Comparison of ENCODE assay signal across 25 cellular contexts in the genomic region with DNA sequence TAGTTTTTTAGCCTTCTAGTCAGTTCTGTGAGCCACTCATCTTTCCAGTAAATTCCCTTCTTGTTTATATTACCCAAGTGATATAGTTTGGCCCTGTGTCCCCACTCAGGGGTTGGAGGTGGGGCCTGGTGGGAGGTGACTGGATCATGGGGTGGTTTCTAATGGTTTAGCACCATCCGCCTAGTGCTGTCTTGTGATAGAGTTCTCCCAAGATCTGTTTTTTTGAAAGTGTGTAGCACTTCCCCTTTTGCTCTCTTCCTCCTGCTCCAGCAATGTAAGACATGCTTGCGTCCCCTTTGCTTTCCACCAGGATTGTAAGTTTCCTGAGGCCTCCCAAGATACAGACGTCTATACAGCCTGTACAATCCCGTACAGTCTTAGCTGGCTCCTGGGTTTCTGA. TPM values are rescaled to one million over a fixed set of nuclear protein-coding genes. Genes with fewer than 3 reads are reported as not detected.
DNase-seq lines count a peak whose midpoint lies in the region; ATAC-seq and TF ChIP-seq lines count a peak whose summit lies in the region.
"Had no signal": no experiment of that assay in that cellular context is flagged by ENCODE, and none has a peak within 500 bp of the region (broad histone marks: within the 10 kb centered on the region; RNA-seq: fewer than 3 reads in every experiment).

No MANE protein-coding gene starts in this region.

- no peaks in the 10 kb centered on the region for H3K9me2 ChIP-seq in OCI-LY7 (ENCODE audit: insufficient read depth, low read length)

- H3K4me3 ChIP-seq in OCI-LY7 (ENCODE audit: low read depth, low read length, poor library complexity, severe bottlenecking) (no peak overlapping the region), endodermal cell (ENCODE audit: low read length) (no peak overlapping the region), upper lobe of right lung (no peak overlapping the region)
- H3K4me3 ChIP-seq in effector memory CD4-positive, alpha-beta T cell (ENCODE audit: insufficient read depth, low read depth, low read length, poor library complexity, severe bottlenecking), result no peak overlapping the region
- H3K4me3 ChIP-seq: cardiac muscle cell, gastrocnemius medialis, prostate gland, tibial nerve had no signal

- CTCF ChIA-PET in OCI-LY7 (lab: Charles Lee; ENCODE audit: unreplicated experiment), result no interaction called here

- H3K27ac ChIP-seq in OCI-LY7 (ENCODE audit: low read depth, low read length, poor library complexity, severe bottlenecking), result no peak overlapping the region
- H3K27ac ChIP-seq in endodermal cell (ENCODE audit: low read depth, low read length), result no peak overlapping the region
- no peak overlapping the region for H3K27ac ChIP-seq in upper lobe of right lung
- H3K27ac ChIP-seq in effector memory CD4-positive, alpha-beta T cell (ENCODE audit: insufficient read depth, low read length, poor library complexity, severe bottlenecking), result no peak overlapping the region
- H3K27ac ChIP-seq: cardiac muscle cell, gastrocnemius medialis, prostate gland, tibial nerve had no signal

- H3K9ac ChIP-seq in endodermal cell (ENCODE audit: extremely low read depth, low read length, poor library complexity, severe bottlenecking), result no peak overlapping the region

- H3K4me3 Mint-ChIP-seq in endodermal cell, result no peak overlapping the region
- H3K4me3 Mint-ChIP-seq: activated CD4-positive, alpha-beta memory T cell treated with anti-CD3 and anti-CD28 coated beads for 36 hours; mesothelial cell of epicardium; T-cell; WTC11 had no signal

- POLR2A ChIA-PET in OCI-LY7 (lab: Charles Lee), result no interaction called here

- TF ChIP-seq CTCF in OCI-LY7 (conservative IDR thresholded peaks at IDR 0.05; ENCODE audit: low read length) (no peak), endodermal cell (conservative IDR thresholded peaks at IDR 0.05) (no peak), upper lobe of right lung (IDR thresholded peaks at IDR 0.05) (no peak)

- ATAC-seq in upper lobe of right lung (peak; percentile 84), HG03108 (IDR thresholded peaks at IDR 0.05; ENCODE audit: unreplicated experiment) (no peak)
- ATAC-seq: gastrocnemius medialis, Right ventricle myocardium inferior, T-cell, WTC11 had no signal

- H3K36me3 Mint-ChIP-seq in endodermal cell (ENCODE audit: low read depth), result no peaks in the 10 kb centered on the region
- H3K36me3 Mint-ChIP-seq: activated CD4-positive, alpha-beta memory T cell treated with anti-CD3 and anti-CD28 coated beads for 36 hours; mesothelial cell of epicardium; T-cell; WTC11 had no signal

- H3K9me3 ChIP-seq in OCI-LY7 (ENCODE audit: low read length), result no peaks in the 10 kb centered on the region
- no peaks in the 10 kb centered on the region for H3K9me3 ChIP-seq in endodermal cell (ENCODE audit: control insufficient read depth, low read length)
- H3K9me3 ChIP-seq in upper lobe of right lung, result no peaks in the 10 kb centered on the region
- no peaks in the 10 kb centered on the region for H3K9me3 ChIP-seq in effector memory CD4-positive, alpha-beta T cell (ENCODE audit: control insufficient read depth, low read length)
- H3K9me3 ChIP-seq: gastrocnemius medialis, prostate gland, tibial nerve had no signal

- H3K9me3 Mint-ChIP-seq in endodermal cell, result no peaks in the 10 kb centered on the region
- H3K9me3 Mint-ChIP-seq: activated CD4-positive, alpha-beta memory T cell treated with anti-CD3 and anti-CD28 coated beads for 36 hours; mesothelial cell of epicardium; T-cell; WTC11 had no signal

- H3K27me3 ChIP-seq in endodermal cell (ENCODE audit: control insufficient read depth, insufficient read depth, low read length, poor library complexity, severe bottlenecking) (no peaks in the 10 kb centered on the region), upper lobe of right lung (no peaks in the 10 kb centered on the region)
- H3K27me3 ChIP-seq in effector memory CD4-positive, alpha-beta T cell (replicated peaks; ENCODE audit: control insufficient read depth, insufficient read depth, low read length, poor library complexity, severe bottlenecking), result no peaks in the 10 kb centered on the region
- H3K27me3 ChIP-seq: cardiac muscle cell, gastrocnemius medialis, tibial nerve had no signal

- intact Hi-C loops in OCI-LY7 (cut with micrococcal nuclease; ENCODE audit: unreplicated experiment) (no loop called here), upper lobe of right lung (cut with DNase I) (loop anchor here (10.0 kb wide), 1 partner anchor 265 kb away; no protein-coding TSS in a partner anchor)

- no peaks in the 10 kb centered on the region for H3K27me3 Mint-ChIP-seq in endodermal cell (ENCODE audit: insufficient read depth)

- no TSS peak for BruUV-seq in OCI-LY7 (replicated peaks; lab: Mats Ljungman, UMichigan)

- TF ChIP-seq POLR2A in erythroblast (IDR thresholded peaks at IDR 0.05; ENCODE audit: low read length), result no peak

- WGBS in endodermal cell (ENCODE audit: insufficient coverage in 1 of 2, insufficient read length in 1 of 2), 2 experiments, result 88 to 89% methylated on average over 4 of the region's 4 CpGs

- peak overlapping the region; percentile 54; the same call in 1 of the 2 replicates for H2AFZ ChIP-seq in OCI-LY7 (ENCODE audit: low read length)

- H3K36me3 ChIP-seq in OCI-LY7 (ENCODE audit: insufficient read depth, low read length), result no peaks in the 10 kb centered on the region
- H3K36me3 ChIP-seq in endodermal cell (ENCODE audit: control insufficient read depth, insufficient read depth, low read length), result no peaks in the 10 kb centered on the region
- no peaks in the 10 kb centered on the region for H3K36me3 ChIP-seq in upper lobe of right lung
- H3K36me3 ChIP-seq in effector memory CD4-positive, alpha-beta T cell (ENCODE audit: control insufficient read depth, insufficient read depth, low read length), result no peaks in the 10 kb centered on the region
- H3K36me3 ChIP-seq: cardiac muscle cell, gastrocnemius medialis, prostate gland, tibial nerve had no signal

- in situ Hi-C loops in KBM-7 (cut with MboI; ENCODE audit: low pct_unique_long_range_greater_than_20kb, low sequenced_read_pairs), result loop anchor here (10.0 kb wide), 1 partner anchor 255 kb away; no protein-coding TSS in a partner anchor

- peak; percentile 80 for DNase-seq in KBM-7
- peak; percentile 26 for DNase-seq in OCI-LY7 (ENCODE audit: low spot score)
- DNase-seq in endodermal cell, result peak; percentile 12
- DNase-seq in upper lobe of right lung, result peak; percentile 74
- DNase-seq in erythroblast (lab: John Stamatoyannopoulos, UW), result no peak
- no peak for DNase-seq in effector memory CD4-positive, alpha-beta T cell
- DNase-seq: activated CD4-positive, alpha-beta memory T cell treated with anti-CD3 and anti-CD28 coated beads for 36 hours; activated gamma-delta T cell; activated T-cell treated with anti-CD3 and anti-CD28 coated beads for 4 hours; amygdala; DMS53; NCI-H1105 treated with DMSO at 0.1 percent for 48 hours; NCI-H2107; NCI-H524 treated with DMSO at 0.1 percent for 48 hours; stimulated activated CD4-positive, alpha-beta T cell treated with anti-CD3 and anti-CD28 coated beads, Interleukin-2, amount 100 ng/mL, for 24 hours; stimulated activated naive CD4-positive, alpha-beta T cell; T-cell had no signal

- H3K4me1 ChIP-seq in OCI-LY7 (ENCODE audit: insufficient read depth, low read length, poor library complexity, severe bottlenecking) (no peaks in the 10 kb centered on the region), endodermal cell (ENCODE audit: control insufficient read depth, insufficient read depth, low read length) (no peaks in the 10 kb centered on the region), upper lobe of right lung (no peaks in the 10 kb centered on the region)
- no peaks in the 10 kb centered on the region for H3K4me1 ChIP-seq in effector memory CD4-positive, alpha-beta T cell (ENCODE audit: control insufficient read depth, insufficient read depth, low read length, poor library complexity, severe bottlenecking)
- H3K4me1 ChIP-seq: gastrocnemius medialis, prostate gland, tibial nerve had no signal

- no peaks in the 10 kb centered on the region for H4K20me1 ChIP-seq in OCI-LY7 (ENCODE audit: insufficient read depth, low read length)

- no peak overlapping the region for H3K4me2 ChIP-seq in OCI-LY7 (ENCODE audit: low read length)

- no peaks in the 10 kb centered on the region for H3K79me2 ChIP-seq in OCI-LY7 (ENCODE audit: insufficient read depth, low read depth, low read length)

- H3K27ac Mint-ChIP-seq in endodermal cell, result no peak overlapping the region
- H3K27ac Mint-ChIP-seq: activated CD4-positive, alpha-beta memory T cell treated with anti-CD3 and anti-CD28 coated beads for 36 hours; mesothelial cell of epicardium; T-cell; WTC11 had no signal

- no peaks in the 10 kb centered on the region for H3K4me1 Mint-ChIP-seq in endodermal cell
- H3K4me1 Mint-ChIP-seq: mesothelial cell of epicardium, T-cell, WTC11 had no signal

RNA-seq across cellular contexts. Expression of a gene that starts 53.7 kb away (rescaled TPM):
- total RNA-seq in OCI-LY7 (2014; rRNA removed; shearing (Covaris generic)), result 31.7 and 47.1 TPM in 2 replicates
- total RNA-seq in OCI-LY7 (2022), result 30.0 and 35.1 TPM in 2 replicates
- 10 to 100 TPM; 14.8 to 17.5 TPM for total RNA-seq in endodermal cell
- 11.8 TPM for polyA plus RNA-seq in endodermal cell (2013, experiment 1 of 2)
- polyA plus RNA-seq in endodermal cell (2013, experiment 2 of 2), result 10.2 TPM
- 35.6 TPM for total RNA-seq in upper lobe of right lung

Comparison
In these comparisons a context has a peak if more than half of its experiments do, and no peak if none do; other contexts are left out.
1. DNase-seq: peak in KBM-7 (single experiment), OCI-LY7 (single experiment), endodermal cell (single experiment) and upper lobe of right lung (single experiment); none in erythroblast (0 of 2) and effector memory CD4-positive, alpha-beta T cell (0 of 3).